Comparison of ENCODE assay signal across 11 cellular contexts in the genomic region with DNA sequence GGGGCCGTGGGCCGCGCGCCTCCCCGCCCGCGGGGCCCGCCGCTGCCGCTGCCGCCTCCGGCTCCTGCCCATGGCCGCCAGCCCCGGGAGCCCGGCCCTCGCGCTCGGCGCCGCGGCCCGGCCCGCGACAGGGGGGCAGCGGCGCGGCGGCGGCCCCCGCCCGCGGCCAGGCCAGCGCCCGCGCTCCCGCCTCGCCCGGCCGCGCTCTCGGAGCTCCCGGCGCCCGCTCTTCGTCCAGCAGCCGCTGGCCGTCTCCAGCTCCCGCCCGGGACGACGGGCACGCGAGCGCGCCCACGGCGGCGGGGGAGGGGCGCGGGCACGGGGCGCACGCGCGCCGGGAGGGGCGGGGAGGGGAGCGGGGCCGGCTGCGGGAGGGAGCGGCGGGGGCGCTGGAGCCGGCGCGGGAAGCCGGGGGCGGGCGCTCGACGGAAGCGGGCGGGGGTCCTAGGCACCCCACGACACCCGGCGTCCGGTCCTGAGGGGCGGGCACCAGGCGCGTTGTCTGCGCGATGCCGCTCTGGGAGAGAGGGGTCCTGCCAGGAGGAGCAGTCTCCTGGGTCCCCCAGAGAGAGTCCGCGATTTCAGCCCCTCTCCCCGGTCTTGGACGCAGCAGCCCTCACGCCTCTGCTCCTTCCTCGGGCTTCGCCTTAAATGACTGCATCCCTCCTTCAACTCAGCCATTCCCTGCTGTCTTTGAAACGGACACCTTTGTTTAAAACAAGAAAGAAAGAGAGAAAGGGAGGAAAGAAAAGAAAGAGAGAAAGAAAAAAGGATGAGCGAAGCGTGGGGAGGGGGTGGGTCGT. TPM values are rescaled to one million over a fixed set of nuclear protein-coding genes. Genes with fewer than 3 reads are reported as not detected.
DNase-seq lines count a peak whose midpoint lies in the region; ATAC-seq, FAIRE-seq and TF ChIP-seq lines count a peak whose summit lies in the region.
"Had no signal": no experiment of that assay in that cellular context is flagged by ENCODE, and none has a peak within 500 bp of the region (broad histone marks: within the 10 kb centered on the region; RNA-seq: fewer than 3 reads in every experiment).

No MANE protein-coding gene starts in this region.

- no peak overlapping the region for H3K27ac Mint-ChIP-seq in stimulated activated memory B cell treated with anti-CD40 and anti-IgM and Interleukin-4, amounts not matched to agents 10 μg/mL and 1 μg/mL and 100 μg/mL, for 72 hours
- H3K27ac Mint-ChIP-seq: CD14-positive monocyte had no signal

- FAIRE-seq in H54 (lab: Jason Lieb, UNC): no peak

- no peak overlapping the region for H2AFZ ChIP-seq in hepatocyte

- H3K27ac ChIP-seq in hepatocyte (no peak overlapping the region), tibial nerve (peak overlapping the region in 1 of 4 donors; percentile 17)

- no peaks in the 10 kb centered on the region for H3K79me2 ChIP-seq in hepatocyte

- no peaks in the 10 kb centered on the region for H3K36me3 Mint-ChIP-seq in activated T-cell treated with anti-CD3 and anti-CD28 coated beads, Interleukin-2, amount 50 U/mL, for 4 hours (ENCODE audit: insufficient read depth)
- no peaks in the 10 kb centered on the region for H3K36me3 Mint-ChIP-seq in stimulated activated memory B cell treated with anti-CD40 and anti-IgM and Interleukin-4, amounts not matched to agents 10 μg/mL and 1 μg/mL and 100 μg/mL, for 72 hours
- H3K36me3 Mint-ChIP-seq: CD14-positive monocyte had no signal

- DNase-seq in activated T-cell treated with anti-CD3 and anti-CD28 coated beads, Interleukin-2, amount 50 U/mL, for 4 hours: no peak
- DNase-seq in activated T-cell treated with anti-CD3 and anti-CD28 coated beads, Interleukin-2, amount 50 U/mL, for 48 hours: no peak
- DNase-seq in NCI-H1105 (lab: John Stamatoyannopoulos, UW) (peak; percentile 10), hepatocyte (ENCODE audit: low spot score) (no peak), tibial nerve (ENCODE audit: low spot score in 2 of 2) (no peak), H54 (ENCODE audit: insufficient read length, low spot score) (no peak)
- DNase-seq: NCI-H187 treated with DMSO at 0.1 percent for 48 hours, SW 1271 had no signal

- peaks cover 9% of the 10 kb centered on the region for H3K4me1 Mint-ChIP-seq in activated T-cell treated with anti-CD3 and anti-CD28 coated beads, Interleukin-2, amount 50 U/mL, for 4 hours (ENCODE audit: low read depth)
- H3K4me1 Mint-ChIP-seq in stimulated activated memory B cell treated with anti-CD40 and anti-IgM and Interleukin-4, amounts not matched to agents 10 μg/mL and 1 μg/mL and 100 μg/mL, for 72 hours: no peaks in the 10 kb centered on the region
- H3K4me1 Mint-ChIP-seq: CD14-positive monocyte had no signal

- H3K9me3 ChIP-seq in hepatocyte (ENCODE audit: low read depth) (no peaks in the 10 kb centered on the region), tibial nerve (no peaks in the 10 kb centered on the region)

- H3K4me2 ChIP-seq in hepatocyte: peak overlapping the region; percentile 49

- no peak overlapping the region for H3K4me3 Mint-ChIP-seq in activated T-cell treated with anti-CD3 and anti-CD28 coated beads, Interleukin-2, amount 50 U/mL, for 4 hours
- H3K4me3 Mint-ChIP-seq in stimulated activated memory B cell treated with anti-CD40 and anti-IgM and Interleukin-4, amounts not matched to agents 10 μg/mL and 1 μg/mL and 100 μg/mL, for 72 hours: no peak overlapping the region

- H3K4me1 ChIP-seq in hepatocyte (ENCODE audit: insufficient read depth) (no peaks in the 10 kb centered on the region), tibial nerve (peaks cover 0 to 13% (median 0%) of the 10 kb centered on the region in 4 donors)

- no peaks in the 10 kb centered on the region for H3K9me2 ChIP-seq in hepatocyte (replicated peaks; ENCODE audit: insufficient read depth)

- TF ChIP-seq CTCF in hepatocyte (IDR thresholded peaks at IDR 0.05; ENCODE audit: poor library complexity) (no peak), tibial nerve (IDR thresholded peaks at IDR 0.05) (no peak)

- H3K36me3 ChIP-seq in hepatocyte (replicated peaks; ENCODE audit: insufficient read depth, low read depth): no peaks in the 10 kb centered on the region
- no peaks in the 10 kb centered on the region for H3K36me3 ChIP-seq in tibial nerve

- H3K27me3 ChIP-seq in hepatocyte (peaks cover 34% of the 10 kb centered on the region), tibial nerve (peaks cover 0 to 24% of the 10 kb centered on the region in 2 donors)

- ATAC-seq in activated T-cell treated with anti-CD3 and anti-CD28 coated beads, Interleukin-2, amount 50 U/mL, for 4 hours: peak; percentile 36 to 55
- peak; percentile 27 for ATAC-seq in stimulated activated memory B cell treated with anti-CD40 and anti-IgM and Interleukin-4, amounts not matched to agents 10 μg/mL and 1 μg/mL and 100 μg/mL, for 72 hours
- ATAC-seq in HG03280 (IDR thresholded peaks at IDR 0.05; ENCODE audit: unreplicated experiment): no peak

- peaks cover 2% of the 10 kb centered on the region for H3K27me3 Mint-ChIP-seq in activated T-cell treated with anti-CD3 and anti-CD28 coated beads, Interleukin-2, amount 50 U/mL, for 4 hours (ENCODE audit: low read depth)
- H3K27me3 Mint-ChIP-seq in stimulated activated memory B cell treated with anti-CD40 and anti-IgM and Interleukin-4, amounts not matched to agents 10 μg/mL and 1 μg/mL and 100 μg/mL, for 72 hours: peaks cover 52% of the 10 kb centered on the region

- no peaks in the 10 kb centered on the region for H3K9me3 Mint-ChIP-seq in activated T-cell treated with anti-CD3 and anti-CD28 coated beads, Interleukin-2, amount 50 U/mL, for 4 hours
- no peaks in the 10 kb centered on the region for H3K9me3 Mint-ChIP-seq in stimulated activated memory B cell treated with anti-CD40 and anti-IgM and Interleukin-4, amounts not matched to agents 10 μg/mL and 1 μg/mL and 100 μg/mL, for 72 hours

- TF ChIP-seq POLR2A in tibial nerve (IDR thresholded peaks at IDR 0.05) (no peak), H54 (IDR thresholded peaks at IDR 0.05; ENCODE audit: low read depth, low read length) (no peak)

- no peaks in the 10 kb centered on the region for H4K20me1 ChIP-seq in hepatocyte (ENCODE audit: insufficient read depth, poor library complexity, severe bottlenecking)

- no peak for TF ChIP-seq EP300 in tibial nerve (IDR thresholded peaks at IDR 0.05)

- H3K4me3 ChIP-seq in hepatocyte: no peak overlapping the region
- peak overlapping the region in 2 of 4 donors; percentile 35 to 62 for H3K4me3 ChIP-seq in tibial nerve

- 57% methylated on average over 21 of the region's 104 CpGs for WGBS in hepatocyte (ENCODE audit: low lambda C conversion rate, missing lambda C conversion rate)
- WGBS in tibial nerve, 2 donors: 21 to 22% methylated on average over 8 to 52 of the region's 104 CpGs

RNA-seq across cellular contexts. Expression of gene PDZD4, which starts 0.5 kb away (rescaled TPM):
- total RNA-seq in activated T-cell treated with anti-CD3 and anti-CD28 coated beads, Interleukin-2, amount 50 U/mL, for 4 hours: 1 to 10 TPM in 2 of 3 donors, under 1 TPM in 1; 0.81 to 1.4 (median 1.4) TPM
- 1.6 and 2.8 TPM in 2 replicates for total RNA-seq in hepatocyte
- 0.59 and 1.4 TPM in 2 replicates for polyA plus RNA-seq in hepatocyte
- total RNA-seq in tibial nerve: 10 to 100 TPM; 19.9 to 24.6 (median 21.2) TPM
- polyA plus RNA-seq: CD14-positive monocyte had no signal

RNA-seq across cellular contexts. Expression of gene SSR4, which starts 36.4 kb away (rescaled TPM):
- 100 to 1,000 TPM; 295 to 341 (median 296) TPM for total RNA-seq in activated T-cell treated with anti-CD3 and anti-CD28 coated beads, Interleukin-2, amount 50 U/mL, for 4 hours
- total RNA-seq in hepatocyte (316 and 385 TPM in 2 replicates), tibial nerve (100 to 1,000 TPM in 3 of 4 donors, 10 to 100 TPM in 1; 93.6 to 156 (median 131) TPM)
- 665 and 693 TPM in 2 replicates for polyA plus RNA-seq in hepatocyte

RNA-seq across cellular contexts. Expression of gene IDH3G, which starts 36.7 kb away (rescaled TPM):
- 10 to 100 TPM; 60.8 to 64.2 (median 62.7) TPM for total RNA-seq in activated T-cell treated with anti-CD3 and anti-CD28 coated beads, Interleukin-2, amount 50 U/mL, for 4 hours
- 35.4 and 35.8 TPM in 2 replicates for total RNA-seq in hepatocyte
- 60.0 and 74.3 TPM in 2 replicates for polyA plus RNA-seq in hepatocyte
- 100 to 1,000 TPM in 1 of 4 donors, 10 to 100 TPM in 3; 48.9 to 101 (median 83.2) TPM for total RNA-seq in tibial nerve

RNA-seq across cellular contexts. Expression of gene SRPK3, which starts 50.0 kb away (rescaled TPM):
- total RNA-seq in activated T-cell treated with anti-CD3 and anti-CD28 coated beads, Interleukin-2, amount 50 U/mL, for 4 hours: not detected
- total RNA-seq in hepatocyte (0.08 and 0.20 TPM in 2 replicates), tibial nerve (1 to 10 TPM in 2 of 4 donors, under 1 TPM in 2; 0.87 to 5.1 (median 1.4) TPM)
- 0.32 and 0.89 TPM in 2 replicates for polyA plus RNA-seq in hepatocyte
- polyA plus RNA-seq: CD14-positive monocyte had no signal

RNA-seq across cellular contexts. Expression of gene L1CAM, which starts 55.1 kb away (rescaled TPM):
- total RNA-seq in activated T-cell treated with anti-CD3 and anti-CD28 coated beads, Interleukin-2, amount 50 U/mL, for 4 hours: under 1 TPM; 0.14 to 0.46 (median 0.34) TPM
- total RNA-seq in hepatocyte (0.12 and 0.33 TPM in 2 replicates), tibial nerve (10 to 100 TPM; 23.7 to 53.7 (median 46.3) TPM)
- polyA plus RNA-seq in hepatocyte: 0.40 and 0.69 TPM in 2 replicates
- polyA plus RNA-seq: CD14-positive monocyte had no signal
